ENCODE assay signal across 8 cellular contexts in the genomic region with DNA sequence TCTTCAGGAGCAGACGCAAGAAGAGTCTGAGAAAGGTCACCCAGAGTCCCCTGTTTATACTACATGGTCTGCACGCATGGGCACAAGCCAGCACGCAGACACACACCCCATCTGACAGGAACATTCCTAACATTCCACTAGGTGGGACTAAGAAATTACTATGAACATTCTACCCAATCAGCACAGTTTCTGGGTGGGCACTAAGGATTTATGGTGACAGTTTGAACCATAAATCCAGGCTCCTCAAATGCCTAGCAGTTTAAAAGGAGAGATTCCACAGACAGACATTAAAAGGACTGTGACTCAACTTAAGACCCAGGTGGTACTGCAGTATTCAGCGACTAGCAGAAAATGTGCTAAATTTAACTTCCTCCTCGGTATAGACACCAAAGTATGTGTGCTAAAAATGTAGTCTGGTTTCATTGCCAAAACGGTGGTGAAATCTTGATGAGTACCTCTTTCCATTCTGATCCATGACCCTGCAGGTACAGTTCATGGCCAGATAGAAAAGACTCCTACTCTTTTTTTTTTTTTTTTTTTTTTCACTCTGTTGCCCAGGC. TPM values are rescaled to one million over a fixed set of nuclear protein-coding genes. Genes with fewer than 3 reads are reported as not detected.
DNase-seq lines count a peak whose midpoint lies in the region; ATAC-seq and TF ChIP-seq lines count a peak whose summit lies in the region.

No MANE protein-coding gene starts in this region.

- H3K14ac ChIP-seq in H9 (ENCODE audit: insufficient read depth, low read length), result no peak overlapping the region

- H3K23ac ChIP-seq in H9 (ENCODE audit: insufficient read length, low read depth, low read length), result no peak overlapping the region

- H2BK20ac ChIP-seq in H9 (ENCODE audit: low read depth, low read length, poor library complexity, severe bottlenecking), result no peak overlapping the region

- no peak for TF ChIP-seq EP300 in gastroesophageal sphincter (IDR thresholded peaks at IDR 0.05)

- no peak overlapping the region for H3T11ph ChIP-seq in H9 (ENCODE audit: low read length)

- DNase-seq in H9 (no peak), RPMI8226 (peak; percentile 79), smooth muscle cell (lab: John Stamatoyannopoulos, UW; ENCODE audit: unreplicated experiment) (no peak), GM13976 (ENCODE audit: low spot score) (no peak), DMS153 (lab: John Stamatoyannopoulos, UW) (no peak), BE2C (no peak)

- H3K4me3 ChIP-seq in gastroesophageal sphincter, result no peak overlapping the region
- H3K4me3 ChIP-seq in smooth muscle cell, result no peak overlapping the region
- H3K4me3 ChIP-seq in BE2C (ENCODE audit: low read depth, low read length), result no peak overlapping the region

- H3K4me3 Mint-ChIP-seq in H9, result no peak overlapping the region

- no CpG with 5 or more reads among the region's 6 CpGs for WGBS in H9 (ENCODE audit: extremely low coverage, insufficient read length, low lambda C conversion rate)
- WGBS in gastroesophageal sphincter (ENCODE audit: low coverage in 1 of 2), 2 donors, result 0 to 8% methylated on average over 1 to 5 of the region's 6 CpGs
- 8% methylated on average over 6 of the region's 6 CpGs for WGBS in smooth muscle cell (ENCODE audit: low lambda C conversion rate)

- H4K8ac ChIP-seq in H9 (replicated peaks; ENCODE audit: insufficient read length, low read depth, low read length), result no peak overlapping the region

- H3K27me3 Mint-ChIP-seq in H9 (ENCODE audit: low read depth), result no peaks in the 10 kb centered on the region; the same call in 1 of the 2 replicates

- H2AFZ ChIP-seq in H9 (ENCODE audit: low read length) (no peak overlapping the region), smooth muscle cell (ENCODE audit: low read depth) (no peak overlapping the region)

- H3K79me2 ChIP-seq in H9 (ENCODE audit: insufficient read depth, low read length), result no peaks in the 10 kb centered on the region
- no peaks in the 10 kb centered on the region for H3K79me2 ChIP-seq in smooth muscle cell (ENCODE audit: low read depth)

- peaks cover 2 to 3% of the 10 kb centered on the region in 2 experiments; a peak in 2 of 5 replicates for H3K9me3 Mint-ChIP-seq in H9

- H2BK5ac ChIP-seq in H9 (ENCODE audit: insufficient read length, low read length), result no peak overlapping the region

- no peak overlapping the region for H4K5ac ChIP-seq in H9 (ENCODE audit: insufficient read length, low read depth, low read length)

- no peak overlapping the region for H3K4ac ChIP-seq in H9 (ENCODE audit: low read depth, low read length)

- peaks cover 12 to 28% (median 24%) of the 10 kb centered on the region in 3 experiments for H3K36me3 Mint-ChIP-seq in H9 (ENCODE audit: insufficient read depth in 1 of 3, low read depth in 3 of 3)

- no peaks in the 10 kb centered on the region for H3K27me3 ChIP-seq in H9 (ENCODE audit: insufficient read depth, low read length)
- no peaks in the 10 kb centered on the region for H3K27me3 ChIP-seq in gastroesophageal sphincter
- no peaks in the 10 kb centered on the region for H3K27me3 ChIP-seq in smooth muscle cell (ENCODE audit: low read depth)
- H3K27me3 ChIP-seq in BE2C, result no peaks in the 10 kb centered on the region

- no peaks in the 10 kb centered on the region for H3K9me3 ChIP-seq in H9 (ENCODE audit: control insufficient read depth, low read depth, low read length)
- H3K9me3 ChIP-seq in gastroesophageal sphincter, result no peaks in the 10 kb centered on the region
- H3K9me3 ChIP-seq in smooth muscle cell (replicated peaks; ENCODE audit: low read depth), result no peaks in the 10 kb centered on the region
- H3K9me3 ChIP-seq in BE2C, result no peaks in the 10 kb centered on the region

- H3K27ac ChIP-seq in H9 (ENCODE audit: insufficient read length, low read depth, low read length) (no peak overlapping the region), gastroesophageal sphincter (peak overlapping the region in 3 of 4 donors; percentile 24 to 74 (median 56)), smooth muscle cell (ENCODE audit: low read depth) (peak overlapping the region; percentile 83)

- H3K4me2 ChIP-seq in H9 (ENCODE audit: insufficient read depth, insufficient read length, low read length) (no peak overlapping the region), smooth muscle cell (peak overlapping the region; percentile 37)

- H3K36me3 ChIP-seq in gastroesophageal sphincter (peaks cover 0 to 33% of the 10 kb centered on the region in 2 donors), smooth muscle cell (ENCODE audit: low read depth) (peaks cover 6% of the 10 kb centered on the region), BE2C (no peaks in the 10 kb centered on the region)

- H3K9ac ChIP-seq in H9 (ENCODE audit: extremely low read depth, insufficient read length, low read length) (no peak overlapping the region), smooth muscle cell (ENCODE audit: low read depth) (no peak overlapping the region)

- H3K79me1 ChIP-seq in H9 (ENCODE audit: insufficient read depth, low read depth, low read length, poor library complexity, severe bottlenecking), result no peaks in the 10 kb centered on the region

- no peak for TF ChIP-seq POLR2A in gastroesophageal sphincter (IDR thresholded peaks at IDR 0.05)

- H2AK5ac ChIP-seq in H9 (ENCODE audit: insufficient read length, low read length), result no peak overlapping the region

- ATAC-seq in gastroesophageal sphincter, result peak; percentile 92
- ATAC-seq in GM19455 (IDR thresholded peaks at IDR 0.05; ENCODE audit: unreplicated experiment), result no peak

- no peak overlapping the region for H4K91ac ChIP-seq in H9 (ENCODE audit: insufficient read length, low read depth, low read length)

- no peak overlapping the region for H2BK15ac ChIP-seq in H9 (ENCODE audit: low read depth, low read length)

- in situ Hi-C loops in GM13976 (cut with MboI; ENCODE audit: low sequenced_read_pairs, unreplicated experiment), result no loop called here

- H3K27ac Mint-ChIP-seq in H9, result peak overlapping the region; percentile 9 to 79 (median 60); a peak in 3 of 7 replicates

- H3K4me1 ChIP-seq in H9 (ENCODE audit: insufficient read depth, low read length) (peaks cover 3% of the 10 kb centered on the region; the same call in 1 of the 2 replicates), gastroesophageal sphincter (peaks cover 0 to 18% (median 13%) of the 10 kb centered on the region in 3 donors), smooth muscle cell (ENCODE audit: low read depth) (no peaks in the 10 kb centered on the region), BE2C (no peaks in the 10 kb centered on the region)

- H3F3A ChIP-seq in smooth muscle cell (ENCODE audit: low read depth), result peaks cover 5% of the 10 kb centered on the region

- H3K23me2 ChIP-seq in H9 (ENCODE audit: insufficient read length, low read depth, low read length, poor library complexity, severe bottlenecking), result no peaks in the 10 kb centered on the region

- H4K20me1 ChIP-seq in H9 (ENCODE audit: control insufficient read depth, insufficient read depth, insufficient read length) (no peaks in the 10 kb centered on the region), smooth muscle cell (ENCODE audit: low read depth) (no peaks in the 10 kb centered on the region)

- no peak for TF ChIP-seq CTCF in H9 (conservative IDR thresholded peaks at IDR 0.05)
- no peak for TF ChIP-seq CTCF in gastroesophageal sphincter (IDR thresholded peaks at IDR 0.05)
- TF ChIP-seq CTCF in smooth muscle cell (IDR thresholded peaks at IDR 0.05; ENCODE audit: borderline replicate concordance, insufficient read depth, poor library complexity, severe bottlenecking), result no peak
- no peak for TF ChIP-seq CTCF in GM13976 (IDR thresholded peaks at IDR 0.05; ENCODE audit: borderline replicate concordance, control extremely low read depth, extremely low read depth, insufficient read depth, missing control alignments)
- TF ChIP-seq CTCF in BE2C (IDR thresholded peaks at IDR 0.05; ENCODE audit: low read depth, low read length), result no peak

- H3K4me1 Mint-ChIP-seq in H9, result peaks cover 13 to 15% of the 10 kb centered on the region in 2 experiments

- H2BK120ac ChIP-seq in H9 (ENCODE audit: low read depth, low read length, poor library complexity, severe bottlenecking), result no peak overlapping the region

- H2BK12ac ChIP-seq in H9 (ENCODE audit: insufficient read length, low read depth, low read length), result no peak overlapping the region

- no peak overlapping the region for H3K18ac ChIP-seq in H9 (ENCODE audit: insufficient read length, low read depth, low read length)

- no peak overlapping the region for H3K56ac ChIP-seq in H9 (ENCODE audit: insufficient read length, low read depth, low read length)

RNA-seq across cellular contexts. Expression of a gene that starts 16.2 kb away (rescaled TPM):
- total RNA-seq in H9 (2021) (21.8 and 23.5 TPM in 2 replicates), gastroesophageal sphincter (10 to 100 TPM; 23.8 to 42.0 (median 31.0) TPM), smooth muscle cell (9.7 and 10.5 TPM in 2 replicates)
- polyA plus RNA-seq in smooth muscle cell, result 13.9 and 24.1 TPM in 2 replicates
- 5.5 TPM for polyA plus RNA-seq in BE2C (2012; ENCODE audit: insufficient read depth, insufficient read length, low read depth)

RNA-seq across cellular contexts. Expression of a gene that starts 25.3 kb away (rescaled TPM):
- total RNA-seq in H9 (2021) (127 TPM in 2 replicates), gastroesophageal sphincter (100 to 1,000 TPM; 123 to 228 (median 171) TPM), smooth muscle cell (473 and 533 TPM in 2 replicates)
- polyA plus RNA-seq in smooth muscle cell, result 519 and 571 TPM in 2 replicates
- polyA plus RNA-seq in BE2C (2012; ENCODE audit: insufficient read depth, insufficient read length, low read depth), result 335 TPM

RNA-seq across cellular contexts. Expression of a gene that starts 29.8 kb away (rescaled TPM):
- not detected in 2 replicates for total RNA-seq in H9 (2021)
- under 1 TPM in 1 of 4 donors, not detected in 3; 0.12 TPM for total RNA-seq in gastroesophageal sphincter
- total RNA-seq in smooth muscle cell, result 0.13 TPM in 1 of 2 replicates, not detected in the other
- not detected in 2 replicates for polyA plus RNA-seq in smooth muscle cell
- polyA plus RNA-seq in BE2C (2012; ENCODE audit: insufficient read depth, insufficient read length, low read depth), result 0.14 TPM
